Comparison of ENCODE assay signal across 11 cellular contexts in the genomic region with DNA sequence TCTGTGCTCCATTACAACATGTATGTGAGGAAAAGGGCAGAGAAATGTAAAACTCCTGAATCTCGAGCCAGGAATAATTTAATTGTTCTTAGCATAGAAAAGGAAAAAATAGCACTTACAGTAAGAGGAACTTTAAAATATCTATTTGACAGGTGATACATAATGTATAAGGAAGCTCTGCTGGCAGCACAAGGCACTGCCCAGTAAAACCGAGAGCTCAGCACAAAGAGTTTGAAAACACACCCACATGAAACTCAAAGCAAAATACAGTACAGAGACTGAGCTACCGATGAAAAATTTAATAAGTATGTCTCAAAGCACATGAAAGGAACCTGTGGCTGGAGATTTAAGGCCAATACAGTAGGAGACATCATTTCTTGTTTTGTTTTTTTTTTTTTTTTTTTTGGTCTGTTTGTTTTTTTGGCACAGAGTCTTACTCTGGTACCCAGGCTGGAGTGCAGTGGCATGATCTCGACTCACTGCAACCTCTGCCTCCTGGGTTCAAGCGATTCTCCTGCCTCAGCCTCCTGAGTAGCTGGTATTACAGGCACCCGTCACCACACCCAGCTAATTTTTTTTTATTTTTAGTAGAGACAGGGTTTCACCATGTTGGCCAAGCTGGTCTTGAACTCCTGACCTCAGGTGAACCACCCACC. TPM values are rescaled to one million over a fixed set of nuclear protein-coding genes. Genes with fewer than 3 reads are reported as not detected.
DNase-seq lines count a peak whose midpoint lies in the region; ATAC-seq and TF ChIP-seq lines count a peak whose summit lies in the region.
"Had no signal": no experiment of that assay in that cellular context is flagged by ENCODE, and none has a peak within 500 bp of the region (broad histone marks: within the 10 kb centered on the region; RNA-seq: fewer than 3 reads in every experiment).

No MANE protein-coding gene starts in this region.

- no peak for TF ChIP-seq CTCF in RWPE1 (conservative IDR thresholded peaks at IDR 0.05; ENCODE audit: low read depth)
- TF ChIP-seq CTCF in psoas muscle (IDR thresholded peaks at IDR 0.05) = no peak
- no peak for TF ChIP-seq CTCF in left ventricle myocardium inferior (IDR thresholded peaks at IDR 0.05; ENCODE audit: borderline replicate concordance)

- no peak for DNase-seq in activated CD4-positive, CD25-positive, alpha-beta regulatory T cell (lab: John Stamatoyannopoulos, UW)
- no peak for DNase-seq in RWPE1 (ENCODE audit: low spot score)
- no peak for DNase-seq in psoas muscle
- DNase-seq in H7 = no peak
- no peak for DNase-seq in globus pallidus (ENCODE audit: low spot score)
- DNase-seq in left ventricle myocardium inferior = no peak
- DNase-seq: left cardiac atrium, NCI-H1092 treated with DMSO at 0.1 percent for 48 hours had no signal

- WGBS in psoas muscle, 3 donors = 35 to 57% (median 44%) methylated on average over 6 of the region's 6 CpGs

- ATAC-seq in activated CD4-positive, CD25-positive, alpha-beta regulatory T cell treated with anti-CD3 and anti-CD28 coated beads, Interleukin-2, amount 50 U/mL, for 24 hours = peak; percentile 62 to 70
- ATAC-seq in GM21576 (IDR thresholded peaks at IDR 0.05; ENCODE audit: unreplicated experiment) = peak; percentile 44
- no peak for ATAC-seq in psoas muscle
- ATAC-seq: left cardiac atrium had no signal

- H3K27ac ChIP-seq in RWPE1 (peak overlapping the region; percentile 44), psoas muscle (peak overlapping the region; percentile 94), left ventricle myocardium inferior (replicated peaks) (no peak overlapping the region)
- H3K27ac ChIP-seq: suprapubic skin had no signal

- H3K27me3 ChIP-seq in psoas muscle (ENCODE audit: insufficient read depth in 3 of 3, low read length in 2 of 3) = no peaks in the 10 kb centered on the region
- no peaks in the 10 kb centered on the region for H3K27me3 ChIP-seq in H7 (ENCODE audit: control insufficient read depth, insufficient read depth, low read length)
- H3K27me3 ChIP-seq in left ventricle myocardium inferior (ENCODE audit: low read depth) = no peaks in the 10 kb centered on the region
- H3K27me3 ChIP-seq: suprapubic skin had no signal

- H3K4me1 ChIP-seq in psoas muscle (peaks cover 74% of the 10 kb centered on the region), left ventricle myocardium inferior (peaks cover 52% of the 10 kb centered on the region)

- H3K9me3 ChIP-seq in psoas muscle (no peaks in the 10 kb centered on the region), left ventricle myocardium inferior (replicated peaks) (no peaks in the 10 kb centered on the region)
- H3K9me3 ChIP-seq: suprapubic skin had no signal

- intact Hi-C loops in psoas muscle (cut with DNase I) = loop anchor here (2.0 to 5.0 kb wide), 2 partner anchors 18 to 36 kb away; no protein-coding TSS in a partner anchor
- intact Hi-C loops in left ventricle myocardium inferior (cut with micrococcal nuclease) = no loop called here

- CTCF ChIA-PET in RWPE1 (lab: Yijun Ruan, JAX) = interaction anchor here (0.6 to 0.8 kb wide), 2 partner anchors 56 to 68 kb away, joined by 3 to 5 read pairs; no protein-coding TSS in a partner anchor

- H3K4me3 ChIP-seq in psoas muscle (no peak overlapping the region), H7 (ENCODE audit: insufficient read depth, low read depth, low read length) (no peak overlapping the region), left ventricle myocardium inferior (no peak overlapping the region)
- H3K4me3 ChIP-seq: suprapubic skin had no signal

- H3K36me3 ChIP-seq in psoas muscle (ENCODE audit: insufficient read depth in 1 of 2, low read depth in 1 of 2) = no peaks in the 10 kb centered on the region
- no peaks in the 10 kb centered on the region for H3K36me3 ChIP-seq in H7 (replicated peaks; ENCODE audit: control insufficient read depth, insufficient read depth, low read length)
- no peaks in the 10 kb centered on the region for H3K36me3 ChIP-seq in left ventricle myocardium inferior
- H3K36me3 ChIP-seq: suprapubic skin had no signal

- POLR2A ChIA-PET in RWPE1 (lab: Yijun Ruan, JAX; ENCODE audit: low non-redundant PET) = interaction anchor here (0.7 kb wide), 1 partner anchor 19 kb away, joined by 6 read pairs; the partner anchor contains the start of gene CLIP1

RNA-seq across cellular contexts. Expression of gene CLIP1, which starts 19.2 kb away (rescaled TPM):
- total RNA-seq in psoas muscle (100 to 1,000 TPM; 458 to 639 (median 574) TPM), left ventricle myocardium inferior (102 TPM)
- polyA plus RNA-seq in psoas muscle = 100 to 1,000 TPM; 235 to 290 (median 241) TPM
- 21.7 and 24.8 TPM in 2 replicates for total RNA-seq in H7 (2014; rRNA removed; shearing (Covaris generic))

Comparison
In these comparisons a context has a peak if more than half of its experiments do, and no peak if none do; other contexts are left out.
1. ATAC-seq: peak in activated CD4-positive, CD25-positive, alpha-beta regulatory T cell treated with anti-CD3 and anti-CD28 coated beads, Interleukin-2, amount 50 U/mL, for 24 hours (2 of 2) and GM21576 (single experiment); none in psoas muscle (0 of 4).